ENCODE assay signal across 11 cellular contexts in genomic region chr2:190964170-190964795, GRCh38. TPM values are rescaled to one million over a fixed set of nuclear protein-coding genes. Genes with fewer than 3 reads are reported as not detected.
DNase-seq lines count a peak whose midpoint lies in the region; ATAC-seq, FAIRE-seq and TF ChIP-seq lines count a peak whose summit lies in the region.
"Had no signal": no experiment of that assay in that cellular context is flagged by ENCODE, and none has a peak within 500 bp of the region (broad histone marks: within the 10 kb centered on the region; RNA-seq: fewer than 3 reads in every experiment).

No MANE protein-coding gene starts in this region.

- H3K27me3 Mint-ChIP-seq in CD4-positive, alpha-beta memory T cell = no peaks in the 10 kb centered on the region
- H3K27me3 Mint-ChIP-seq in GM23338 (ENCODE audit: insufficient read depth, low read depth, poor library complexity) = no peaks in the 10 kb centered on the region
- H3K27me3 Mint-ChIP-seq in activated naive CD8-positive, alpha-beta T cell = no peaks in the 10 kb centered on the region
- H3K27me3 Mint-ChIP-seq in naive thymus-derived CD8-positive, alpha-beta T cell = no peaks in the 10 kb centered on the region

- peaks cover 64% of the 10 kb centered on the region for H3K36me3 ChIP-seq in CD4-positive, alpha-beta memory T cell (ENCODE audit: insufficient read depth, low read length)
- no peaks in the 10 kb centered on the region; the same call in 1 of the 2 replicates for H3K36me3 ChIP-seq in GM23338 (ENCODE audit: insufficient read depth)
- peaks cover 19 to 34% of the 10 kb centered on the region in 2 donors for H3K36me3 ChIP-seq in kidney (ENCODE audit: control insufficient read depth in 1 of 2, insufficient read depth in 2 of 2, low read length in 2 of 2)
- H3K36me3 ChIP-seq in colonic mucosa = no peaks in the 10 kb centered on the region
- H3K36me3 ChIP-seq: neural progenitor cell had no signal

- H3K9me2 ChIP-seq in GM23338 (ENCODE audit: insufficient read depth) = no peaks in the 10 kb centered on the region

- no peaks in the 10 kb centered on the region for H3K9me3 ChIP-seq in CD4-positive, alpha-beta memory T cell (ENCODE audit: control insufficient read depth in 1 of 2, low read length in 2 of 2)
- H3K9me3 ChIP-seq in kidney (ENCODE audit: control insufficient read depth in 1 of 2, low read length in 2 of 2) (no peaks in the 10 kb centered on the region), colonic mucosa (no peaks in the 10 kb centered on the region)

- H3F3A ChIP-seq in GM23338 (replicated peaks; ENCODE audit: low read depth) = no peaks in the 10 kb centered on the region

- no peak overlapping the region for H3K4me2 ChIP-seq in GM23338
- H3K4me2 ChIP-seq: neural progenitor cell had no signal

- H3K4me3 ChIP-seq in CD4-positive, alpha-beta memory T cell (ENCODE audit: low read length in 2 of 2) = no peak overlapping the region
- no peak overlapping the region for H3K4me3 ChIP-seq in GM23338
- H3K4me3 ChIP-seq in kidney (ENCODE audit: low read length in 2 of 2) = no peak overlapping the region
- no peak overlapping the region for H3K4me3 ChIP-seq in colonic mucosa
- H3K4me3 ChIP-seq: neural progenitor cell had no signal

- FAIRE-seq in kidney (lab: Jason Lieb, UNC) = no peak

- H3K4me3 Mint-ChIP-seq in CD4-positive, alpha-beta memory T cell = peak overlapping the region in 3 of 8 donors; percentile 4 to 66 (median 11)
- H3K4me3 Mint-ChIP-seq in GM23338 = no peak overlapping the region
- no peak overlapping the region for H3K4me3 Mint-ChIP-seq in activated naive CD8-positive, alpha-beta T cell
- H3K4me3 Mint-ChIP-seq in naive thymus-derived CD8-positive, alpha-beta T cell = peak overlapping the region in 2 of 10 donors; percentile 20 to 59
- H3K4me3 Mint-ChIP-seq: neural progenitor cell had no signal

- CTCF ChIA-PET in CD4-positive, alpha-beta memory T cell (lab: Charles Lee; ENCODE audit: partially characterized antibody) = interaction anchor here (1.1 to 4.6 kb wide), 5 partner anchors 10 to 114 kb away, joined by 3 to 22 read pairs (median 4); no protein-coding TSS in a partner anchor

- no peaks in the 10 kb centered on the region for H4K20me1 ChIP-seq in GM23338 (replicated peaks; ENCODE audit: insufficient read depth)

- H3K79me2 ChIP-seq in GM23338 (replicated peaks; ENCODE audit: insufficient read depth) = no peaks in the 10 kb centered on the region

- peaks cover 60 to 78% of the 10 kb centered on the region in 2 donors for H3K36me3 Mint-ChIP-seq in CD4-positive, alpha-beta memory T cell
- peaks cover 10% of the 10 kb centered on the region; the same call in 2 of the 3 replicates for H3K36me3 Mint-ChIP-seq in GM23338 (ENCODE audit: low read depth)
- H3K36me3 Mint-ChIP-seq in activated naive CD8-positive, alpha-beta T cell = peaks cover 22% of the 10 kb centered on the region
- H3K36me3 Mint-ChIP-seq in naive thymus-derived CD8-positive, alpha-beta T cell = peaks cover 3 to 82% (median 8%) of the 10 kb centered on the region in 3 donors

- H3K4me1 ChIP-seq in CD4-positive, alpha-beta memory T cell (ENCODE audit: insufficient read depth, low read length) = no peaks in the 10 kb centered on the region
- no peaks in the 10 kb centered on the region for H3K4me1 ChIP-seq in GM23338 (ENCODE audit: insufficient read depth)
- H3K4me1 ChIP-seq in kidney (ENCODE audit: control insufficient read depth in 1 of 2, insufficient read depth in 1 of 2, low read depth in 1 of 2, low read length in 2 of 2) = no peaks in the 10 kb centered on the region
- H3K4me1 ChIP-seq in colonic mucosa = no peaks in the 10 kb centered on the region
- H3K4me1 ChIP-seq: neural progenitor cell had no signal

- H3K27me3 ChIP-seq in CD4-positive, alpha-beta memory T cell (ENCODE audit: insufficient read depth, low read length) = no peaks in the 10 kb centered on the region
- H3K27me3 ChIP-seq in GM23338 (ENCODE audit: insufficient read depth) (no peaks in the 10 kb centered on the region), colonic mucosa (no peaks in the 10 kb centered on the region)
- H3K27me3 ChIP-seq: neural progenitor cell had no signal

- H2AFZ ChIP-seq in GM23338 = no peak overlapping the region
- H2AFZ ChIP-seq: neural progenitor cell had no signal

- peaks cover 23 to 35% (median 31%) of the 10 kb centered on the region in 4 donors for H3K4me1 Mint-ChIP-seq in CD4-positive, alpha-beta memory T cell
- no peaks in the 10 kb centered on the region; the same call in 2 of the 3 replicates for H3K4me1 Mint-ChIP-seq in GM23338
- H3K4me1 Mint-ChIP-seq in activated naive CD8-positive, alpha-beta T cell (ENCODE audit: low read depth) = peaks cover 49% of the 10 kb centered on the region
- peaks cover 19 to 40% (median 24%) of the 10 kb centered on the region in 4 donors for H3K4me1 Mint-ChIP-seq in naive thymus-derived CD8-positive, alpha-beta T cell
- H3K4me1 Mint-ChIP-seq: neural progenitor cell had no signal

- intact Hi-C loops in CD4-positive, alpha-beta memory T cell (cut with micrococcal nuclease) = loop anchor here (10.0 kb wide), 1 partner anchor 879 kb away; no protein-coding TSS in a partner anchor
- intact Hi-C loops in kidney (cut with DNase I) (no loop called here), head of caudate nucleus (cut with DNase I) (no loop called here), colonic mucosa (cut with DNase I) (no loop called here)

- POLR2A ChIA-PET in CD4-positive, alpha-beta memory T cell (lab: Charles Lee; ENCODE audit: partially characterized antibody) = interaction anchor here (2.2 kb wide), 1 partner anchor 17 kb away, joined by 6 read pairs; no protein-coding TSS in a partner anchor
- POLR2A ChIA-PET in naive thymus-derived CD8-positive, alpha-beta T cell (lab: Charles Lee) = interaction anchor here (2.2 kb wide), 1 partner anchor 9 kb away, joined by 7 read pairs; no protein-coding TSS in a partner anchor

- H3K27ac ChIP-seq in CD4-positive, alpha-beta memory T cell (ENCODE audit: low read depth, low read length) = peak overlapping the region; percentile 22
- H3K27ac ChIP-seq in GM23338 (ENCODE audit: low read depth) = no peak overlapping the region
- no peak overlapping the region for H3K27ac ChIP-seq in kidney (ENCODE audit: low read depth in 2 of 2, low read length in 2 of 2)
- H3K27ac ChIP-seq in colonic mucosa = no peak overlapping the region
- H3K27ac ChIP-seq: neural progenitor cell had no signal

- H3K27ac Mint-ChIP-seq in CD4-positive, alpha-beta memory T cell = peak overlapping the region; percentile 53 to 88 (median 79)
- H3K27ac Mint-ChIP-seq in GM23338 = 0 out of 2 replicates have a peak overlapping the region, but pooled peaks have one; percentile 13
- H3K27ac Mint-ChIP-seq in activated naive CD8-positive, alpha-beta T cell = peak overlapping the region; percentile 66
- H3K27ac Mint-ChIP-seq in naive thymus-derived CD8-positive, alpha-beta T cell = peak overlapping the region; percentile 68 to 90 (median 85)
- H3K27ac Mint-ChIP-seq: neural progenitor cell had no signal

- H3K9ac ChIP-seq in kidney (ENCODE audit: low read length in 2 of 2) = no peak overlapping the region
- H3K9ac ChIP-seq in colonic mucosa (ENCODE audit: low read depth in 2 of 2, low read length in 2 of 2) = no peak overlapping the region
- H3K9ac ChIP-seq: neural progenitor cell had no signal

- H3K9me3 Mint-ChIP-seq in CD4-positive, alpha-beta memory T cell = peaks cover 0 to 1% (median 0%) of the 10 kb centered on the region in 8 donors
- H3K9me3 Mint-ChIP-seq in GM23338 = no peaks in the 10 kb centered on the region
- H3K9me3 Mint-ChIP-seq in activated naive CD8-positive, alpha-beta T cell (ENCODE audit: low read depth) = no peaks in the 10 kb centered on the region
- H3K9me3 Mint-ChIP-seq in naive thymus-derived CD8-positive, alpha-beta T cell = no peaks in the 10 kb centered on the region
- H3K9me3 Mint-ChIP-seq: neural progenitor cell had no signal

- ATAC-seq in GM23338 (no peak), HG03342 (IDR thresholded peaks at IDR 0.05; ENCODE audit: unreplicated experiment) (no peak)
- peak; percentile 57 to 61 for ATAC-seq in naive thymus-derived CD8-positive, alpha-beta T cell

- DNase-seq in CD4-positive, alpha-beta memory T cell = peak in 1 of 5 donors; percentile 16
- no peak for DNase-seq in GM23338 (ENCODE audit: low spot score)
- DNase-seq in naive thymus-derived CD8-positive, alpha-beta T cell = no peak
- no peak for DNase-seq in kidney
- no peak for DNase-seq in head of caudate nucleus
- DNase-seq in colonic mucosa = no peak
- DNase-seq: NCI-H2227 treated with DMSO at 0.1 percent for 48 hours, T1000 had no signal

- TF ChIP-seq CTCF in GM23338 (conservative IDR thresholded peaks at IDR 0.05; ENCODE audit: low read depth in 2 of 2) = no peak
- TF ChIP-seq CTCF in kidney (IDR thresholded peaks at IDR 0.05; ENCODE audit: borderline replicate concordance, extremely low read depth, insufficient read depth) = no peak
- no peak for TF ChIP-seq CTCF in colonic mucosa (IDR thresholded peaks at IDR 0.05)

TF ChIP-seq in GM23338, 12 proteins besides CTCF, POLR2A, EP300 and RAD21 (continues in another document):
- TF ChIP-seq EZH2phosphoT487 (IDR thresholded peaks at IDR 0.05; ENCODE audit: unreplicated experiment) = no peak
- no peak for TF ChIP-seq ZNF331 (CRISPR knock-in tag; IDR thresholded peaks at IDR 0.05; ENCODE audit: low read depth)

RNA-seq across cellular contexts. Expression of gene STAT1, which starts 49.7 kb away (rescaled TPM):
- 100 to 1,000 TPM; 130 TPM for total RNA-seq in CD4-positive, alpha-beta memory T cell
- 100 to 1,000 TPM; 221 to 230 TPM for polyA plus RNA-seq in CD4-positive, alpha-beta memory T cell
- 43.2 and 47.4 TPM in 2 replicates for total RNA-seq in GM23338 (2014; rRNA removed; shearing (Covaris generic))
- polyA plus RNA-seq in GM23338 (2016; fragmentation: Nextera tagmentation; extraction: Ambion mirVana) = 15.1 and 16.3 TPM in 2 replicates
- total RNA-seq in naive thymus-derived CD8-positive, alpha-beta T cell = 10 to 100 TPM; 62.8 to 74.9 TPM
- polyA plus RNA-seq in naive thymus-derived CD8-positive, alpha-beta T cell = 100 to 1,000 TPM; 154 to 231 (median 217) TPM
- 121 TPM for total RNA-seq in kidney
- 37.5 TPM for polyA plus RNA-seq in kidney (ENCODE audit: insufficient read depth, low read depth, low replicate concordance)
- 10 to 100 TPM; 52.7 to 58.3 TPM for total RNA-seq in colonic mucosa

Comparison
In these comparisons a context has a peak if more than half of its experiments do, and no peak if none do; other contexts are left out.
1. H3K27ac Mint-ChIP-seq: peak in every context shown above with its lines; median percentile 85 in naive thymus-derived CD8-positive, alpha-beta T cell; 79 in CD4-positive, alpha-beta memory T cell; 66 in activated naive CD8-positive, alpha-beta T cell; 13 in GM23338.
2. ATAC-seq: peak in naive thymus-derived CD8-positive, alpha-beta T cell (2 of 2); none in GM23338 (single experiment) and HG03342 (single experiment).